Comparison of ENCODE assay signal across 9 cellular contexts in genomic region chr2:112811841-112812306, GRCh38. TPM values are rescaled to one million over a fixed set of nuclear protein-coding genes. Genes with fewer than 3 reads are reported as not detected.
DNase-seq lines count a peak whose midpoint lies in the region; ATAC-seq, FAIRE-seq and TF ChIP-seq lines count a peak whose summit lies in the region.
"Had no signal": no experiment of that assay in that cellular context is flagged by ENCODE, and none has a peak within 500 bp of the region (broad histone marks: within the 10 kb centered on the region; RNA-seq: fewer than 3 reads in every experiment).

No MANE protein-coding gene starts in this region.

- intact Hi-C loops in HepG2 (cut with micrococcal nuclease; ENCODE audit: unreplicated experiment) = no loop called here

- CTCF ChIA-PET in HepG2 (lab: Yijun Ruan, JAX; ENCODE audit: low intra/inter-chr PET ratio, low total read pairs) = no interaction called here

- peak overlapping the region; percentile 11 for H3K27ac ChIP-seq in HepG2 (ENCODE audit: extremely low read length, insufficient read depth, low read length)
- no peak overlapping the region for H3K27ac ChIP-seq in effector memory CD4-positive, alpha-beta T cell (ENCODE audit: insufficient read depth, low read length, poor library complexity, severe bottlenecking)
- H3K27ac ChIP-seq: VCaP had no signal

- H3K9me3 Mint-ChIP-seq in HFFc6 = peaks cover 10% of the 10 kb centered on the region
- H3K9me3 Mint-ChIP-seq in activated naive CD8-positive, alpha-beta T cell treated with anti-CD3 and anti-CD28 coated beads for 36 hours = peaks cover 12% of the 10 kb centered on the region

- no peak overlapping the region for H3K4me3 ChIP-seq in HepG2 (replicated peaks in 1 of 3; ENCODE audit: insufficient read depth in 1 of 3, low read depth in 2 of 3, low read length in 3 of 3)
- H3K4me3 ChIP-seq in effector memory CD4-positive, alpha-beta T cell (ENCODE audit: insufficient read depth, low read depth, low read length, poor library complexity, severe bottlenecking) = no peak overlapping the region

- no peak for TF ChIP-seq RAD21 in HepG2 (CRISPR knock-in tag; IDR thresholded peaks at IDR 0.05)

- peak overlapping the region; percentile 90 for H3K27ac Mint-ChIP-seq in HFFc6
- H3K27ac Mint-ChIP-seq in activated naive CD8-positive, alpha-beta T cell treated with anti-CD3 and anti-CD28 coated beads for 36 hours = peak overlapping the region; percentile 14

- FAIRE-seq in HepG2 (lab: Jason Lieb, UNC) = no peak

- BruUV-seq in HepG2 (replicated peaks; lab: Mats Ljungman, UMichigan) = no TSS peak

- peaks cover 75% of the 10 kb centered on the region for H3K4me1 ChIP-seq in HepG2 (ENCODE audit: insufficient read depth, low read length)
- no peaks in the 10 kb centered on the region for H3K4me1 ChIP-seq in effector memory CD4-positive, alpha-beta T cell (ENCODE audit: control insufficient read depth, insufficient read depth, low read length, poor library complexity, severe bottlenecking)

- peaks cover 43% of the 10 kb centered on the region for H3K4me1 Mint-ChIP-seq in HFFc6 (ENCODE audit: low read depth)
- peaks cover 17% of the 10 kb centered on the region for H3K4me1 Mint-ChIP-seq in activated naive CD8-positive, alpha-beta T cell treated with anti-CD3 and anti-CD28 coated beads for 36 hours

- peaks cover 7% of the 10 kb centered on the region for H3K9me3 ChIP-seq in HepG2 (ENCODE audit: low read length)
- H3K9me3 ChIP-seq in effector memory CD4-positive, alpha-beta T cell (ENCODE audit: control insufficient read depth, low read length) = no peaks in the 10 kb centered on the region

- no peak overlapping the region for H3K9ac ChIP-seq in HepG2 (ENCODE audit: insufficient read depth, low read depth, low read length)

- H3K4me3 Mint-ChIP-seq in HFFc6 = peak overlapping the region; percentile 47; the same call in 1 of the 2 replicates
- H3K4me3 Mint-ChIP-seq in activated naive CD8-positive, alpha-beta T cell treated with anti-CD3 and anti-CD28 coated beads for 36 hours = peak overlapping the region; percentile 32

- TF ChIP-seq EP300 in HepG2 (IDR thresholded peaks at IDR 0.05; ENCODE audit: low read depth in 2 of 2, low read length in 2 of 2) (peak in 1 of 2 experiments; percentile 53; a peak in 1 of 4 replicates), HepG2 (CRISPR knock-in tag; IDR thresholded peaks at IDR 0.05; ENCODE audit: borderline replicate concordance) (no peak)

- TF ChIP-seq POLR2A in HepG2 (IDR thresholded peaks at IDR 0.05; ENCODE audit: insufficient read depth in 1 of 2, low read depth in 2 of 2, low read length in 2 of 2) = no peak

- POLR2A ChIA-PET in HepG2 (lab: Yijun Ruan, JAX) = no interaction called here

- ATAC-seq in HepG2 = peak; percentile 43
- ATAC-seq in GM18498 (IDR thresholded peaks at IDR 0.05; ENCODE audit: unreplicated experiment) = no peak

- no peaks in the 10 kb centered on the region for H3K79me2 ChIP-seq in HepG2 (ENCODE audit: insufficient read depth, low read length)

- H4K20me1 ChIP-seq in HepG2 (ENCODE audit: insufficient read depth, low read length) = no peaks in the 10 kb centered on the region

- H3K36me3 Mint-ChIP-seq in HFFc6 (ENCODE audit: low read depth) = peaks cover 10% of the 10 kb centered on the region
- H3K36me3 Mint-ChIP-seq in activated naive CD8-positive, alpha-beta T cell treated with anti-CD3 and anti-CD28 coated beads for 36 hours = peaks cover 2% of the 10 kb centered on the region

- H3K27me3 Mint-ChIP-seq in HFFc6 (ENCODE audit: insufficient read depth) = peaks cover 2% of the 10 kb centered on the region; the same call in 1 of the 2 replicates
- H3K27me3 Mint-ChIP-seq in activated naive CD8-positive, alpha-beta T cell treated with anti-CD3 and anti-CD28 coated beads for 36 hours = peaks cover 4% of the 10 kb centered on the region

- peak overlapping the region; percentile 19; the same call in 1 of the 2 replicates for H3K4me2 ChIP-seq in HepG2 (ENCODE audit: low read depth, low read length)

- DNase-seq in AG08396 (ENCODE audit: low spot score) (peak; percentile 23), HFFc6 (peak; percentile 88), HepG2 (ENCODE audit: low spot score) (peak; percentile 24), HuH-7 (ENCODE audit: low spot score) (no peak), NCI-H1930 (lab: John Stamatoyannopoulos, UW) (no peak)
- peak; percentile 7 for DNase-seq in activated naive CD8-positive, alpha-beta T cell treated with anti-CD3 and anti-CD28 coated beads for 36 hours
- no peak for DNase-seq in effector memory CD4-positive, alpha-beta T cell

- WGBS in HepG2 (ENCODE audit: low lambda C conversion rate) = 79% methylated on average over 7 of the region's 7 CpGs

- H3K27me3 ChIP-seq in HepG2 (ENCODE audit: control insufficient read depth in 1 of 2, insufficient read depth in 2 of 2, low read length in 2 of 2) = no peaks in the 10 kb centered on the region
- no peaks in the 10 kb centered on the region for H3K27me3 ChIP-seq in effector memory CD4-positive, alpha-beta T cell (replicated peaks; ENCODE audit: control insufficient read depth, insufficient read depth, low read length, poor library complexity, severe bottlenecking)

- TF ChIP-seq CTCF in HFFc6 (IDR thresholded peaks at IDR 0.05) = no peak
- TF ChIP-seq CTCF in HepG2 (CRISPR knock-in tag; IDR thresholded peaks at IDR 0.05) = no peak

- H2AFZ ChIP-seq in HepG2 (ENCODE audit: low read length) = peak overlapping the region; percentile 29

- H3K36me3 ChIP-seq in HepG2 (replicated peaks in 1 of 2; ENCODE audit: control insufficient read depth in 1 of 2, insufficient read depth in 2 of 2, low read length in 2 of 2) = no peaks in the 10 kb centered on the region
- no peaks in the 10 kb centered on the region for H3K36me3 ChIP-seq in effector memory CD4-positive, alpha-beta T cell (ENCODE audit: control insufficient read depth, insufficient read depth, low read length)

- in situ Hi-C loops in HepG2 (cut with HindIII; ENCODE audit: extremely low pct_ligation_motif_present, low pct_unique_long_range_greater_than_20kb) = no loop called here

RNA-seq across cellular contexts. Expression of gene IL1B, which starts 24.7 kb away (rescaled TPM):
- 1 to 10 TPM; 1.3 to 7.7 (median 6.0) TPM for total RNA-seq in HFFc6 (2021; fragmentation: NEBNext Ultra II Directional; extraction: Animal tissue kit (Norgen Biotek cat#: 25700))
- total RNA-seq in activated naive CD8-positive, alpha-beta T cell treated with anti-CD3 and anti-CD28 coated beads for 36 hours = not detected
- total RNA-seq in HepG2 (2016; rRNA removed; fragmentation: Illumina TruSeq; extraction: Trizol) = not detected in 2 replicates
- not detected in 2 replicates for total RNA-seq in HepG2 (2016; cell fraction: cytosol; rRNA removed; fragmentation: Illumina TruSeq; extraction: Trizol; ENCODE audit: low read depth)
- not detected in 2 replicates for total RNA-seq in HepG2 (2016; cell fraction: insoluble cytoplasmic fraction; rRNA removed; fragmentation: Illumina TruSeq; extraction: Trizol)
- total RNA-seq in HepG2 (2016; cell fraction: membrane; rRNA removed; fragmentation: Illumina TruSeq; extraction: Trizol) = not detected in 2 replicates
- total RNA-seq in HepG2 (2016; cell fraction: nucleus; rRNA removed; fragmentation: Illumina TruSeq; extraction: Trizol) = not detected in 2 replicates
- polyA plus RNA-seq in HepG2 (2011; rRNA removed) = 0.08 and 0.18 TPM in 2 replicates
- 0.03 and 0.04 TPM in 2 replicates for polyA plus RNA-seq in HepG2 (2011; cell fraction: cytosol; rRNA removed)
- not detected in 2 replicates for polyA plus RNA-seq in HepG2 (2011; cell fraction: nucleus; rRNA removed)
- polyA plus RNA-seq in HepG2 (2012) = 0.11 and 0.20 TPM in 2 replicates
- polyA plus RNA-seq in HepG2 (2016; cell fraction: cytosol; fragmentation: Illumina TruSeq; extraction: Trizol; ENCODE audit: low read depth) = not detected in 2 replicates
- not detected in 2 replicates for polyA plus RNA-seq in HepG2 (2016; cell fraction: insoluble cytoplasmic fraction; fragmentation: Illumina TruSeq; extraction: Trizol; ENCODE audit: low read depth)
- not detected in 2 replicates for polyA plus RNA-seq in HepG2 (2016; cell fraction: membrane; fragmentation: Illumina TruSeq; extraction: Trizol; ENCODE audit: low read depth)
- not detected in 2 replicates for polyA plus RNA-seq in HepG2 (2016; cell fraction: nucleus; fragmentation: Illumina TruSeq; extraction: Trizol; ENCODE audit: insufficient read depth, low read depth)
- 2.7 TPM in 1 of 2 replicates, not detected in the other for polyA minus RNA-seq in HepG2 (2011; rRNA and poly(A)+ RNA removed; ENCODE audit: low replicate concordance)
- polyA minus RNA-seq in HepG2 (2011; cell fraction: cytosol; rRNA and poly(A)+ RNA removed) = not detected in 2 replicates
- polyA minus RNA-seq in HepG2 (2011; cell fraction: nucleus; rRNA and poly(A)+ RNA removed) = not detected in 2 replicates

RNA-seq across cellular contexts. Expression of gene IL1A, which starts 27.6 kb away (rescaled TPM):
- under 1 TPM in 1 of 6 experiments, not detected in 5; 0.07 TPM for total RNA-seq in HFFc6 (2021; fragmentation: NEBNext Ultra II Directional; extraction: Animal tissue kit (Norgen Biotek cat#: 25700))
- under 1 TPM; 0.16 to 0.20 TPM for total RNA-seq in activated naive CD8-positive, alpha-beta T cell treated with anti-CD3 and anti-CD28 coated beads for 36 hours
- not detected in 2 replicates for total RNA-seq in HepG2 (2016; rRNA removed; fragmentation: Illumina TruSeq; extraction: Trizol)
- not detected in 2 replicates for total RNA-seq in HepG2 (2016; cell fraction: cytosol; rRNA removed; fragmentation: Illumina TruSeq; extraction: Trizol; ENCODE audit: low read depth)
- not detected in 2 replicates for total RNA-seq in HepG2 (2016; cell fraction: insoluble cytoplasmic fraction; rRNA removed; fragmentation: Illumina TruSeq; extraction: Trizol)
- not detected in 2 replicates for total RNA-seq in HepG2 (2016; cell fraction: membrane; rRNA removed; fragmentation: Illumina TruSeq; extraction: Trizol)
- total RNA-seq in HepG2 (2016; cell fraction: nucleus; rRNA removed; fragmentation: Illumina TruSeq; extraction: Trizol) = not detected in 2 replicates
- not detected in 2 replicates for polyA plus RNA-seq in HepG2 (2011; rRNA removed)
- polyA plus RNA-seq in HepG2 (2011; cell fraction: cytosol; rRNA removed) = not detected in 2 replicates
- not detected in 2 replicates for polyA plus RNA-seq in HepG2 (2011; cell fraction: nucleus; rRNA removed)
- polyA plus RNA-seq in HepG2 (2012) = 0.05 and 0.07 TPM in 2 replicates
- polyA plus RNA-seq in HepG2 (2016; cell fraction: cytosol; fragmentation: Illumina TruSeq; extraction: Trizol; ENCODE audit: low read depth) = not detected in 2 replicates
- polyA plus RNA-seq in HepG2 (2016; cell fraction: insoluble cytoplasmic fraction; fragmentation: Illumina TruSeq; extraction: Trizol; ENCODE audit: low read depth) = not detected in 2 replicates
- polyA plus RNA-seq in HepG2 (2016; cell fraction: membrane; fragmentation: Illumina TruSeq; extraction: Trizol; ENCODE audit: low read depth) = not detected in 2 replicates
- polyA plus RNA-seq in HepG2 (2016; cell fraction: nucleus; fragmentation: Illumina TruSeq; extraction: Trizol; ENCODE audit: insufficient read depth, low read depth) = not detected in 2 replicates
- 0.33 TPM in 1 of 2 replicates, not detected in the other for polyA minus RNA-seq in HepG2 (2011; rRNA and poly(A)+ RNA removed; ENCODE audit: low replicate concordance)
- not detected in 2 replicates for polyA minus RNA-seq in HepG2 (2011; cell fraction: cytosol; rRNA and poly(A)+ RNA removed)
- not detected in 2 replicates for polyA minus RNA-seq in HepG2 (2011; cell fraction: nucleus; rRNA and poly(A)+ RNA removed)

RNA-seq across cellular contexts. Expression of gene CKAP2L, which starts 47.5 kb away (rescaled TPM):
- total RNA-seq in HFFc6 (2021; fragmentation: NEBNext Ultra II Directional; extraction: Animal tissue kit (Norgen Biotek cat#: 25700)) = 10 to 100 TPM; 10.6 to 35.7 (median 30.2) TPM
- total RNA-seq in activated naive CD8-positive, alpha-beta T cell treated with anti-CD3 and anti-CD28 coated beads for 36 hours = 10 to 100 TPM; 24.3 to 25.8 TPM
- 9.5 and 21.5 TPM in 2 replicates for total RNA-seq in HepG2 (2016; rRNA removed; fragmentation: Illumina TruSeq; extraction: Trizol)
- 1.4 and 1.7 TPM in 2 replicates for total RNA-seq in HepG2 (2016; cell fraction: cytosol; rRNA removed; fragmentation: Illumina TruSeq; extraction: Trizol; ENCODE audit: low read depth)
- total RNA-seq in HepG2 (2016; cell fraction: insoluble cytoplasmic fraction; rRNA removed; fragmentation: Illumina TruSeq; extraction: Trizol) = 10.3 and 20.5 TPM in 2 replicates
- total RNA-seq in HepG2 (2016; cell fraction: membrane; rRNA removed; fragmentation: Illumina TruSeq; extraction: Trizol) = 5.6 and 6.5 TPM in 2 replicates
- total RNA-seq in HepG2 (2016; cell fraction: nucleus; rRNA removed; fragmentation: Illumina TruSeq; extraction: Trizol) = 13.3 and 18.2 TPM in 2 replicates
- polyA plus RNA-seq in HepG2 (2011; rRNA removed) = 3.9 and 7.1 TPM in 2 replicates
- 3.0 and 3.4 TPM in 2 replicates for polyA plus RNA-seq in HepG2 (2011; cell fraction: cytosol; rRNA removed)
- 2.3 and 2.6 TPM in 2 replicates for polyA plus RNA-seq in HepG2 (2011; cell fraction: nucleus; rRNA removed)
- polyA plus RNA-seq in HepG2 (2012) = 5.5 and 10.6 TPM in 2 replicates
- 0.46 and 0.79 TPM in 2 replicates for polyA plus RNA-seq in HepG2 (2016; cell fraction: cytosol; fragmentation: Illumina TruSeq; extraction: Trizol; ENCODE audit: low read depth)
- 15.6 and 16.8 TPM in 2 replicates for polyA plus RNA-seq in HepG2 (2016; cell fraction: insoluble cytoplasmic fraction; fragmentation: Illumina TruSeq; extraction: Trizol; ENCODE audit: low read depth)
- polyA plus RNA-seq in HepG2 (2016; cell fraction: membrane; fragmentation: Illumina TruSeq; extraction: Trizol; ENCODE audit: low read depth) = 2.4 and 2.7 TPM in 2 replicates
- 10.7 and 13.0 TPM in 2 replicates for polyA plus RNA-seq in HepG2 (2016; cell fraction: nucleus; fragmentation: Illumina TruSeq; extraction: Trizol; ENCODE audit: insufficient read depth, low read depth)
- polyA minus RNA-seq in HepG2 (2011; rRNA and poly(A)+ RNA removed; ENCODE audit: low replicate concordance) = 6.2 and 8.6 TPM in 2 replicates
- 5.6 and 8.0 TPM in 2 replicates for polyA minus RNA-seq in HepG2 (2011; cell fraction: cytosol; rRNA and poly(A)+ RNA removed)
- 13.3 and 20.0 TPM in 2 replicates for polyA minus RNA-seq in HepG2 (2011; cell fraction: nucleus; rRNA and poly(A)+ RNA removed)

Comparison
In these comparisons a context has a peak if more than half of its experiments do, and no peak if none do; other contexts are left out.
1. DNase-seq: peak in AG08396 (single experiment), HFFc6 (single experiment), activated naive CD8-positive, alpha-beta T cell treated with anti-CD3 and anti-CD28 coated beads for 36 hours (single experiment) and HepG2 (single experiment); none in HuH-7 (single experiment), NCI-H1930 (0 of 2) and effector memory CD4-positive, alpha-beta T cell (0 of 3).